Comparison of ENCODE assay signal across 8 cellular contexts in the genomic region with DNA sequence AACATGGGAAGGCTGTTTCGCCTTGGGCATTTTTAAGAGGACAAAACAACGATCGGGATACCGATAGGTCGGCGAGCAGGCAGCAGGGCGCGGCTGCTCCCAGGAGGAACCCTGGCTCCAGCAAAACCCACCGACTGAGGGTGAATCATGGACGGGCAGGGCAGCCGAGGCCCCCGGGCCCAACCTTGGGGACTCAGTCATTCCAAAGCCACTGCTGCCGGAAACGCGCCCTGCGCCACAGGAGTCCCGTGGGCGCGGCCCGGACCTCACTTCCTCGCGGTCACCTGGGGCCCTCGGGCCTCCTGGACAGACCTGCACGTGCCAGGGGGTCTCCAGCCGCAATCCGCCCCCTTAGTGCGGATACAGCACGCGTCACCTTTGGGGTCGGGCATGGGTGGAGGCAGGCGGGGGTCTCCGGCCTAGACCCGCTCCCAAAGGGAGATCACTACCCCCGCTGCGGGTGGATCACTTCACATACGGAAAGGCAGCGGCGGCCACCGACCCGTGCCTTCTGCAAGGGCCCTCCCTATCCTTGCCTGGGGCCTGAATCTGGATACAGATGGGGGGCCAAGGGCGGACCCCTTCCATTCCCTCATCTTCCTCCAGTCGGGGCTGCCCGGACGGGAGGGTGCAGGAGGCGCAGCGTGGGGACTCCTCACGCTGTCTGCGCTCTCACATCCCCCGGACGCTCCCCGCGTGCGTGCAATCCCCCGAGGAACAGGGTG. TPM values are rescaled to one million over a fixed set of nuclear protein-coding genes. Genes with fewer than 3 reads are reported as not detected.
DNase-seq lines count a peak whose midpoint lies in the region; ATAC-seq, FAIRE-seq and TF ChIP-seq lines count a peak whose summit lies in the region.

No MANE protein-coding gene starts in this region.

- ATAC-seq in GM18861 (IDR thresholded peaks at IDR 0.05; ENCODE audit: unreplicated experiment) = peak; percentile 5
- ATAC-seq in HG03108 (IDR thresholded peaks at IDR 0.05; ENCODE audit: unreplicated experiment) = peak; percentile 5
- ATAC-seq in Panc1 = peak; percentile 64

- TF ChIP-seq EP300 in transverse colon (IDR thresholded peaks at IDR 0.05; ENCODE audit: low read depth) = no peak

- H3K27me3 ChIP-seq in ACC112 (ENCODE audit: insufficient read depth, low read length) (no peaks in the 10 kb centered on the region), Panc1 (ENCODE audit: control insufficient read depth, insufficient read depth, low read length) (no peaks in the 10 kb centered on the region), neutrophil (no peaks in the 10 kb centered on the region), transverse colon (no peaks in the 10 kb centered on the region)

- intact Hi-C loops in Panc1 (cut with micrococcal nuclease; ENCODE audit: unreplicated experiment) (no loop called here), transverse colon (cut with DNase I; ENCODE audit: low total_unique reads) (no loop called here)

- no peak for TF ChIP-seq CTCF in Panc1 (IDR thresholded peaks at IDR 0.05)
- TF ChIP-seq CTCF in neutrophil (IDR thresholded peaks at IDR 0.05) = no peak
- TF ChIP-seq CTCF in transverse colon (IDR thresholded peaks at IDR 0.05) = peak in 1 of 5 experiments; percentile 18

- H3K27ac ChIP-seq in ACC112 (ENCODE audit: low read depth, low read length) = peak overlapping the region; percentile 92
- H3K27ac ChIP-seq in Panc1 (ENCODE audit: low read length) = peak overlapping the region; percentile 75
- peak overlapping the region; percentile 95 for H3K27ac ChIP-seq in neutrophil
- peak overlapping the region; percentile 90 to 98 (median 98) for H3K27ac ChIP-seq in transverse colon

- in situ Hi-C loops in Panc1 (cut with HindIII; ENCODE audit: low pct_unique_long_range_greater_than_20kb, low sequenced_read_pairs) (no loop called here), transverse colon (cut with MboI; ENCODE audit: low pct_ligation_motif_present in 1 of 4, low pct_unique_long_range_greater_than_20kb in 1 of 4, low sequenced_read_pairs in 3 of 4) (no loop called here)

- POLR2A ChIA-PET in Panc1 (lab: Charles Lee) = no interaction called here

- TF ChIP-seq POLR2A in transverse colon (IDR thresholded peaks at IDR 0.05) = peak; percentile 68

- H3K4me3 ChIP-seq in ACC112 (ENCODE audit: low read depth, low read length) (peak overlapping the region; percentile 94), Panc1 (ENCODE audit: low read depth in 2 of 2, low read length in 2 of 2) (peak overlapping the region; percentile 76 to 81), neutrophil (ENCODE audit: low read depth in 1 of 2, low read length in 1 of 2) (peak overlapping the region; percentile 94), transverse colon (peak overlapping the region; percentile 58 to 93 (median 93))

- peaks cover 46% of the 10 kb centered on the region for H3K4me1 ChIP-seq in ACC112 (ENCODE audit: control insufficient read depth, insufficient read depth, low read length, unreplicated experiment)
- H3K4me1 ChIP-seq in Panc1 (ENCODE audit: control insufficient read depth, insufficient read depth, low read length) = peaks cover 15% of the 10 kb centered on the region
- peaks cover 46 to 61% of the 10 kb centered on the region in 2 experiments for H3K4me1 ChIP-seq in neutrophil (ENCODE audit: control insufficient read depth in 1 of 2, insufficient read depth in 1 of 2, low read depth in 1 of 2, low read length in 1 of 2)
- peaks cover 29 to 65% (median 40%) of the 10 kb centered on the region in 4 donors for H3K4me1 ChIP-seq in transverse colon

- H2AFZ ChIP-seq in ACC112 (ENCODE audit: low read length, unreplicated experiment) = no peak overlapping the region

- 1% methylated on average over 32 of the region's 54 CpGs; no CpG with 5 or more reads in 1 of the 2 donors for WGBS in transverse colon (ENCODE audit: low coverage in 1 of 2), 2 donors

- no TSS peak for BruUV-seq in Panc1 (replicated peaks; lab: Mats Ljungman, UMichigan)

- DNase-seq in Panc1 (ENCODE audit: low read depth, low spot score) (no peak), frontal cortex (ENCODE audit: low spot score in 2 of 2) (peak; percentile 17 to 27), transverse colon (peak; percentile 78)
- DNase-seq in activated gamma-delta T cell treated with anti-CD3 and anti-CD28 coated beads, Interleukin-2, amount 50 U/mL, for 16 hours (ENCODE audit: low read depth) = peak; percentile 17

- peaks cover 7% of the 10 kb centered on the region for H3K36me3 ChIP-seq in ACC112 (ENCODE audit: insufficient read depth, low read length)
- H3K36me3 ChIP-seq in Panc1 (ENCODE audit: control insufficient read depth, insufficient read depth, low read length) = peaks cover 3% of the 10 kb centered on the region
- H3K36me3 ChIP-seq in neutrophil = peaks cover 2% of the 10 kb centered on the region
- H3K36me3 ChIP-seq in transverse colon = peaks cover 0 to 4% (median 0%) of the 10 kb centered on the region in 4 donors

- H3K79me2 ChIP-seq in ACC112 (ENCODE audit: control insufficient read depth, insufficient read depth, low read length, unreplicated experiment) = peaks cover 65% of the 10 kb centered on the region

- CTCF ChIA-PET in Panc1 (lab: Charles Lee) = no interaction called here

- H3K9me3 ChIP-seq in Panc1 (ENCODE audit: control insufficient read depth, insufficient read depth, low read depth, low read length) (no peaks in the 10 kb centered on the region), neutrophil (no peaks in the 10 kb centered on the region), transverse colon (no peaks in the 10 kb centered on the region)

- no peak for FAIRE-seq in frontal cortex (lab: Jason Lieb, UNC)

RNA-seq across cellular contexts. Expression of gene TXN, which starts 0.7 kb away (rescaled TPM):
- total RNA-seq in Panc1 (2021; ENCODE audit: unreplicated experiment) = 197 TPM
- 129 TPM for polyA plus RNA-seq in Panc1 (2012; ENCODE audit: insufficient read length)
- 175 TPM for total RNA-seq in frontal cortex
- total RNA-seq in transverse colon = 100 to 1,000 TPM in 3 of 4 donors, 10 to 100 TPM in 1; 52.4 to 275 (median 182) TPM

RNA-seq across cellular contexts. Expression of gene C9orf152, which starts 47.6 kb away (rescaled TPM):
- total RNA-seq in Panc1 (2021; ENCODE audit: unreplicated experiment) (0.10 TPM), frontal cortex (not detected), transverse colon (10 to 100 TPM in 3 of 4 donors, 1 to 10 TPM in 1; 9.7 to 31.4 (median 16.7) TPM)
- not detected for polyA plus RNA-seq in Panc1 (2012; ENCODE audit: insufficient read length)

Comparison
In these comparisons a context has a peak if more than half of its experiments do, and no peak if none do; other contexts are left out.
1. ATAC-seq: peak in every context shown above with its lines; median percentile 64 in Panc1; 5 in GM18861; 5 in HG03108.